1 cellular context compared by ENCODE assay signal in genomic region chr17:21677911-21678310, GRCh38.
TF ChIP-seq lines count a peak whose summit lies in the region.

No MANE protein-coding gene starts in this region.

TF ChIP-seq in K562, 482 proteins besides CTCF, POLR2A, EP300 and RAD21 (continued from another document):
- no peak for TF ChIP-seq ATF1 (CRISPR knock-in tag; IDR thresholded peaks at IDR 0.05)
- TF ChIP-seq ATF1 (tag; IDR thresholded peaks at IDR 0.05): 0 out of 2 replicates have a peak, but pooled peaks have one; percentile 8
TF ChIP-seq in K562: peak in this region for 1.
